Comparison of ENCODE assay signal across 10 cellular contexts in the genomic region with DNA sequence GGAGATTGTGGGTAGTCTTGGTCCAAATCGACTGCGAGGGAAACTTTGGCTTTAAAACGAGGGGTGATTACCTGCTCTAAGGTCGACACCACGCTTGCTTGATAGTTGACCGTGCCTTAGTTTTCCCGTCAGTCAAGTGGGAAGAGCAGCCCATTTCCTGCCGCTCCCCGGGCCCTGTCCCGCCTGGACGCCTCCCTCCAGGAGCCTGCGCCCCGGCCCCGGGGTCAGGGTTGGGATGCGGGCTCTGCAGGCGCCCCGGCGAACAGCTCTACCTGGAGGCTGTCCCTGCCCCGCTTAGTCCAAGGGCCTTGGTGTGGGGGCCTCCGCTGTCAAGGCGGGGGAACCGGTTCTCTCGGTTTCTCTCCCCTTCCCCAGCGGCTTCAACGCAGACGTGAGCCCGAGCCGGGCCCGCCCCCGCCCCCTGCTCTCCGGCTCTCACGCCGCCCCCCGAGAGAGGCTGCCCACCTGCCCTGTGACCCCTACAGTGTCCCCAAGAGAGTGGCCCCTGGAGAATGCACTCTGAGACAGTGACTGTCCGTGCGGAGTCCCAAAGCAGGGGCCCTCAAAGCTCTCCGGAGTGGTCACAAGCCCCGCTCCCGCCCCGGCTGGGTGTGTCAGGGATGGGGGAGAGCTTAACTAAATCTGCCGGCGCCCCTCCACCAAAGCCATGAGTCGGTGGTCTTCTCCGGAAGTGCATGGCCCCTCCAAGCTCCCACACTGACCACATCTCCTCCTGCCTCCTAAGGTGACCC.
DNase-seq lines count a peak whose midpoint lies in the region; ATAC-seq and TF ChIP-seq lines count a peak whose summit lies in the region.
"Had no signal": no experiment of that assay in that cellular context is flagged by ENCODE, and none has a peak within 500 bp of the region (broad histone marks: within the 10 kb centered on the region; RNA-seq: fewer than 3 reads in every experiment).

No MANE protein-coding gene starts in this region.

- no peak for TF ChIP-seq CTCF in mammary epithelial cell (conservative IDR thresholded peaks at IDR 0.05 in 1 of 2, IDR thresholded peaks at IDR 0.05 in 1 of 2; ENCODE audit: extremely low read depth in 1 of 2, insufficient read depth in 1 of 2, low read depth in 1 of 2, low read length in 2 of 2)
- no peak for TF ChIP-seq CTCF in lower lobe of right lung (IDR thresholded peaks at IDR 0.05)
- no peak for TF ChIP-seq CTCF in type B pancreatic cell (conservative IDR thresholded peaks at IDR 0.05)

- no peaks in the 10 kb centered on the region for H4K20me1 ChIP-seq in mammary epithelial cell (ENCODE audit: insufficient read depth, low read length)

- no TSS peak for BruUV-seq in mammary epithelial cell (replicated peaks; lab: Mats Ljungman, UMichigan)

- peak; percentile 1 to 11 for ATAC-seq in lower lobe of right lung
- ATAC-seq in HG03097 (IDR thresholded peaks at IDR 0.05; ENCODE audit: low FRiP score, unreplicated experiment): no peak
- ATAC-seq in GM18861 (IDR thresholded peaks at IDR 0.05; ENCODE audit: unreplicated experiment): no peak

- peaks cover 16% of the 10 kb centered on the region for H3K36me3 Mint-ChIP-seq in activated naive CD4-positive, alpha-beta T cell treated with anti-CD3 and anti-CD28 coated beads, Interleukin-2, amount 10 ng/mL, durations not matched to agents 7 days and 5 days
- peaks cover 9% of the 10 kb centered on the region for H3K36me3 Mint-ChIP-seq in type B pancreatic cell

- dilution Hi-C loops in mammary epithelial cell (cut with HindIII; ENCODE audit: low sequenced_read_pairs): no loop called here

- CTCF ChIA-PET in activated naive CD4-positive, alpha-beta T cell treated with anti-CD3 and anti-CD28 coated beads, Interleukin-2, amount 10 ng/mL, durations not matched to agents 7 days and 5 days (lab: Charles Lee): interaction anchor here (1.3 kb wide), 1 partner anchor 14 kb away, joined by 3 read pairs; no protein-coding TSS in a partner anchor
- CTCF ChIA-PET in mammary epithelial cell (lab: Charles Lee; ENCODE audit: low non-redundant PET): no interaction called here

- H3K27ac ChIP-seq in mammary epithelial cell (ENCODE audit: insufficient read depth, low read depth, low read length) (no peak overlapping the region), lower lobe of right lung (peak overlapping the region; percentile 88)
- H3K27ac ChIP-seq: right lobe of liver had no signal

- H3K4me1 ChIP-seq in mammary epithelial cell (ENCODE audit: insufficient read depth, low read length): peaks cover 25% of the 10 kb centered on the region
- H3K4me1 ChIP-seq in lower lobe of right lung: peaks cover 69% of the 10 kb centered on the region

- H3K27me3 Mint-ChIP-seq in activated naive CD4-positive, alpha-beta T cell treated with anti-CD3 and anti-CD28 coated beads, Interleukin-2, amount 10 ng/mL, durations not matched to agents 7 days and 5 days: peaks cover 43% of the 10 kb centered on the region
- H3K27me3 Mint-ChIP-seq in type B pancreatic cell: peaks cover 57% of the 10 kb centered on the region

- H2AFZ ChIP-seq in mammary epithelial cell (ENCODE audit: low read depth, low read length): no peak overlapping the region

- WGBS in mammary epithelial cell (ENCODE audit: low coverage, missing lambda C conversion rate): 47% methylated on average over 9 of the region's 44 CpGs

- peaks cover 2% of the 10 kb centered on the region for H3K36me3 ChIP-seq in mammary epithelial cell (ENCODE audit: insufficient read depth, low read length)
- H3K36me3 ChIP-seq in lower lobe of right lung: peaks cover 16% of the 10 kb centered on the region
- H3K36me3 ChIP-seq: right lobe of liver had no signal

- no peaks in the 10 kb centered on the region for H3K9me3 Mint-ChIP-seq in activated naive CD4-positive, alpha-beta T cell treated with anti-CD3 and anti-CD28 coated beads, Interleukin-2, amount 10 ng/mL, durations not matched to agents 7 days and 5 days
- H3K9me3 Mint-ChIP-seq in type B pancreatic cell: no peaks in the 10 kb centered on the region

- H3K79me2 ChIP-seq in mammary epithelial cell (ENCODE audit: insufficient read depth, low read length): no peaks in the 10 kb centered on the region

- no peak for DNase-seq in activated naive CD4-positive, alpha-beta T cell treated with anti-CD3 and anti-CD28 coated beads, Interleukin-2, amount 10 ng/mL, durations not matched to agents 7 days and 5 days
- DNase-seq in activated naive CD4-positive, alpha-beta T cell (lab: John Stamatoyannopoulos, UW): no peak
- DNase-seq in mammary epithelial cell: no peak
- DNase-seq in lower lobe of right lung: peak; percentile 63
- DNase-seq in type B pancreatic cell (ENCODE audit: extremely low spot score, unreplicated experiment): peak; percentile 68
- no peak for DNase-seq in NCI-H2029 treated with DMSO at 0.1 percent for 48 hours (lab: John Stamatoyannopoulos, UW)
- DNase-seq: KG1 had no signal

- H3K27ac Mint-ChIP-seq in activated naive CD4-positive, alpha-beta T cell treated with anti-CD3 and anti-CD28 coated beads, Interleukin-2, amount 10 ng/mL, durations not matched to agents 7 days and 5 days: no peak overlapping the region
- peak overlapping the region; percentile 90 for H3K27ac Mint-ChIP-seq in type B pancreatic cell

- in situ Hi-C loops in mammary epithelial cell (cut with MboI; ENCODE audit: low sequenced_read_pairs in 2 of 2): loop anchor here in 1 of 2 donors (25.0 kb wide), 1 partner anchor 158 kb away; no protein-coding TSS in a partner anchor

- H3K4me3 ChIP-seq in mammary epithelial cell (replicated peaks in 1 of 3; ENCODE audit: insufficient read depth in 1 of 3, low read depth in 2 of 3, low read length in 3 of 3) (peak overlapping the region in 2 of 3 experiments; percentile 14 to 53), lower lobe of right lung (peak overlapping the region; percentile 66)

- no peak overlapping the region for H3K9ac ChIP-seq in mammary epithelial cell (ENCODE audit: insufficient read depth, low read length)

- peaks cover 44% of the 10 kb centered on the region for H3K4me1 Mint-ChIP-seq in activated naive CD4-positive, alpha-beta T cell treated with anti-CD3 and anti-CD28 coated beads, Interleukin-2, amount 10 ng/mL, durations not matched to agents 7 days and 5 days
- peaks cover 20% of the 10 kb centered on the region for H3K4me1 Mint-ChIP-seq in type B pancreatic cell (ENCODE audit: unreplicated experiment)

- H3K9me3 ChIP-seq in mammary epithelial cell (replicated peaks; ENCODE audit: insufficient read depth, low read length): no peaks in the 10 kb centered on the region
- H3K9me3 ChIP-seq in lower lobe of right lung: no peaks in the 10 kb centered on the region
- H3K9me3 ChIP-seq: right lobe of liver had no signal

- H3K4me3 Mint-ChIP-seq in activated naive CD4-positive, alpha-beta T cell treated with anti-CD3 and anti-CD28 coated beads, Interleukin-2, amount 10 ng/mL, durations not matched to agents 7 days and 5 days: peak overlapping the region; percentile 79
- peak overlapping the region; percentile 86 for H3K4me3 Mint-ChIP-seq in type B pancreatic cell

- peak overlapping the region; percentile 98 for H3K4me2 ChIP-seq in mammary epithelial cell (ENCODE audit: insufficient read depth, low read depth, low read length)

- H3K27me3 ChIP-seq in mammary epithelial cell (ENCODE audit: insufficient read depth, low read length) (no peaks in the 10 kb centered on the region), lower lobe of right lung (ENCODE audit: low read depth) (no peaks in the 10 kb centered on the region)
- H3K27me3 ChIP-seq: right lobe of liver had no signal

- intact Hi-C loops in mammary epithelial cell (cut with micrococcal nuclease) (loop anchor here (10.0 kb wide), 2 partner anchors 155 to 325 kb away; no protein-coding TSS in a partner anchor), lower lobe of right lung (cut with DNase I) (no loop called here)

Comparison
In these comparisons a context has a peak if more than half of its experiments do, and no peak if none do; other contexts are left out.
1. DNase-seq: peak in lower lobe of right lung (single experiment) and type B pancreatic cell (single experiment); none in activated naive CD4-positive, alpha-beta T cell treated with anti-CD3 and anti-CD28 coated beads, Interleukin-2, amount 10 ng/mL, durations not matched to agents 7 days and 5 days (single experiment), activated naive CD4-positive, alpha-beta T cell (0 of 4), mammary epithelial cell (single experiment) and NCI-H2029 treated with DMSO at 0.1 percent for 48 hours (single experiment).
2. ATAC-seq: peak in lower lobe of right lung (2 of 2); none in HG03097 (single experiment) and GM18861 (single experiment).